20 cellular contexts compared by ENCODE assay signal in the genomic region with DNA sequence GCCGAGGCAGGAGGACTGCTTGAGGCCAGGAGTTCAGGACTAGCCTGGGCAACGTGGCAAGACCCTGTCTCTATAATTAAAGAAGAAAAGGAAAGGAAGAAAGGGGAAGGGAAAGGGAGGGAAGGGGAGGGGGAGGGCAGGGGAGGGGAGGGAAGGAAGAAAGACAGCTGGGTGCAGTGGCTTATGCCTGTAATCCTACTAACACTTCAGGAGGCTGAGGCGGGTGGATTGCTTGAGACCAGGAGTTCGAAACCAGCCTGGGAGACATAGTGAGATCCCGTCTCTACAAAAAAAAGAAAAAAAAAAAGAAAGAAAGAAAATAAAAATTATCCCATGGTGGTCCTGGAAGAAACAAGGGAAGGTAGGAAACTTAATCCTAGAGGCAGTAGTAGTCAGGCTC. TPM values are rescaled to one million over a fixed set of nuclear protein-coding genes. Genes with fewer than 3 reads are reported as not detected.
DNase-seq lines count a peak whose midpoint lies in the region; ATAC-seq and TF ChIP-seq lines count a peak whose summit lies in the region.
"Had no signal": no experiment of that assay in that cellular context is flagged by ENCODE, and none has a peak within 500 bp of the region (broad histone marks: within the 10 kb centered on the region; RNA-seq: fewer than 3 reads in every experiment).

No MANE protein-coding gene starts in this region.

- DNase-seq in activated CD4-positive, alpha-beta T cell treated with anti-CD3 and anti-CD28 coated beads, Interleukin-2, amount 10 ng/mL, durations not matched to agents 24 days and 14 days, result no peak
- no peak for DNase-seq in activated CD4-positive, alpha-beta T cell treated with anti-CD3 and anti-CD28 coated beads for 1 hour
- DNase-seq in osteocyte (ENCODE audit: extremely low spot score, unreplicated experiment) (no peak), ureter (ENCODE audit: low spot score) (no peak), hepatic stellate cell (ENCODE audit: low spot score) (no peak)
- DNase-seq: anterior cingulate cortex, COR-L47, GF-D8, hippocampal formation, Kasumi-1, left cardiac atrium, NCI-H1436 had no signal

- peaks cover 13% of the 10 kb centered on the region; the same call in 1 of the 2 replicates for H3K79me2 ChIP-seq in OCI-LY1 (ENCODE audit: insufficient read depth, low read length)

- no peaks in the 10 kb centered on the region for H3K9me2 ChIP-seq in OCI-LY1 (ENCODE audit: low read depth, low read length)

- TF ChIP-seq CTCF in OCI-LY1 (IDR thresholded peaks at IDR 0.05; ENCODE audit: low read length), result no peak
- TF ChIP-seq CTCF in osteocyte (IDR thresholded peaks at IDR 0.05), result no peak

- H2AFZ ChIP-seq in OCI-LY1 (ENCODE audit: low read length), result no peak overlapping the region

- peaks cover 54% of the 10 kb centered on the region for H3K4me1 Mint-ChIP-seq in activated CD4-positive, alpha-beta T cell treated with anti-CD3 and anti-CD28 coated beads, Interleukin-2, amount 10 ng/mL, durations not matched to agents 24 days and 14 days
- peaks cover 28% of the 10 kb centered on the region for H3K4me1 Mint-ChIP-seq in osteocyte (ENCODE audit: unreplicated experiment)

- H3K27ac ChIP-seq in OCI-LY1 (ENCODE audit: low read depth, low read length, poor library complexity, severe bottlenecking) (peak overlapping the region; percentile 94), angular gyrus (ENCODE audit: low read depth, low read length) (peak overlapping the region; percentile 62)
- H3K27ac ChIP-seq: suprapubic skin had no signal

- H3K4me3 ChIP-seq in OCI-LY1 (ENCODE audit: low read depth, low read length, poor library complexity, severe bottlenecking), result no peak overlapping the region
- H3K4me3 ChIP-seq: A549, suprapubic skin had no signal

- H3K4me1 ChIP-seq in OCI-LY1 (ENCODE audit: insufficient read depth, low read length, severe bottlenecking), result peaks cover 78% of the 10 kb centered on the region

- H3K4me2 ChIP-seq in OCI-LY1 (ENCODE audit: low read length), result no peak overlapping the region
- H3K4me2 ChIP-seq: A549 had no signal

- H3K4me3 Mint-ChIP-seq in activated CD4-positive, alpha-beta T cell treated with anti-CD3 and anti-CD28 coated beads, Interleukin-2, amount 10 ng/mL, durations not matched to agents 24 days and 14 days, result peak overlapping the region; percentile 8
- H3K4me3 Mint-ChIP-seq in osteocyte (ENCODE audit: unreplicated experiment), result no peak overlapping the region

- H3K9ac ChIP-seq in OCI-LY1 (ENCODE audit: low read length), result no peak overlapping the region

- H3K9me3 ChIP-seq in OCI-LY1 (ENCODE audit: low read length), result no peaks in the 10 kb centered on the region
- H3K9me3 ChIP-seq: A549, suprapubic skin had no signal

- no peaks in the 10 kb centered on the region for H4K20me1 ChIP-seq in OCI-LY1 (ENCODE audit: insufficient read depth, low read length)

- peaks cover 73% of the 10 kb centered on the region for H3K36me3 Mint-ChIP-seq in activated CD4-positive, alpha-beta T cell treated with anti-CD3 and anti-CD28 coated beads, Interleukin-2, amount 10 ng/mL, durations not matched to agents 24 days and 14 days (ENCODE audit: low read depth)
- H3K36me3 Mint-ChIP-seq in osteocyte (ENCODE audit: unreplicated experiment), result peaks cover 27% of the 10 kb centered on the region

- no peaks in the 10 kb centered on the region for H3K27me3 ChIP-seq in OCI-LY1 (ENCODE audit: insufficient read depth, low read length)
- H3K27me3 ChIP-seq: suprapubic skin had no signal

- no peak for ATAC-seq in HG03378 (IDR thresholded peaks at IDR 0.05; ENCODE audit: unreplicated experiment)
- ATAC-seq: A549, left cardiac atrium had no signal

- no peaks in the 10 kb centered on the region for H3K9me3 Mint-ChIP-seq in activated CD4-positive, alpha-beta T cell treated with anti-CD3 and anti-CD28 coated beads, Interleukin-2, amount 10 ng/mL, durations not matched to agents 24 days and 14 days
- no peaks in the 10 kb centered on the region for H3K9me3 Mint-ChIP-seq in osteocyte (ENCODE audit: unreplicated experiment)

- no peaks in the 10 kb centered on the region for H3K27me3 Mint-ChIP-seq in activated CD4-positive, alpha-beta T cell treated with anti-CD3 and anti-CD28 coated beads, Interleukin-2, amount 10 ng/mL, durations not matched to agents 24 days and 14 days
- no peaks in the 10 kb centered on the region for H3K27me3 Mint-ChIP-seq in osteocyte (ENCODE audit: unreplicated experiment)

- intact Hi-C loops in activated CD4-positive, alpha-beta T cell treated with anti-CD3 and anti-CD28 coated beads, Interleukin-2, amount 10 ng/mL, durations not matched to agents 24 days and 14 days (cut with micrococcal nuclease), result no loop called here

- peak overlapping the region; percentile 70 for H3K27ac Mint-ChIP-seq in activated CD4-positive, alpha-beta T cell treated with anti-CD3 and anti-CD28 coated beads, Interleukin-2, amount 10 ng/mL, durations not matched to agents 24 days and 14 days
- peak overlapping the region; percentile 64 for H3K27ac Mint-ChIP-seq in osteocyte (ENCODE audit: unreplicated experiment)

- peaks cover 32% of the 10 kb centered on the region; the same call in 1 of the 2 replicates for H3K36me3 ChIP-seq in OCI-LY1 (ENCODE audit: insufficient read depth, low read length)

- H3F3A ChIP-seq in OCI-LY1 (ENCODE audit: insufficient read depth, low read length), result peaks cover 9% of the 10 kb centered on the region

RNA-seq across cellular contexts. Expression of a gene that starts 33.5 kb away (rescaled TPM):
- total RNA-seq in activated CD4-positive, alpha-beta T cell treated with anti-CD3 and anti-CD28 coated beads, Interleukin-2, amount 10 ng/mL, durations not matched to agents 24 days and 14 days, result 379 and 381 TPM in 2 replicates
- 67.0 and 69.4 TPM in 2 replicates for total RNA-seq in osteocyte
- 91.4 TPM for total RNA-seq in ureter

RNA-seq across cellular contexts. Expression of a gene that starts 49.9 kb away (rescaled TPM):
- 60.1 and 61.3 TPM in 2 replicates for total RNA-seq in activated CD4-positive, alpha-beta T cell treated with anti-CD3 and anti-CD28 coated beads, Interleukin-2, amount 10 ng/mL, durations not matched to agents 24 days and 14 days
- 22.6 and 25.5 TPM in 2 replicates for total RNA-seq in osteocyte
- total RNA-seq in ureter, result 0.81 TPM

RNA-seq across cellular contexts. Expression of a gene that starts 51.4 kb away (rescaled TPM):
- not detected in 2 replicates for total RNA-seq in activated CD4-positive, alpha-beta T cell treated with anti-CD3 and anti-CD28 coated beads, Interleukin-2, amount 10 ng/mL, durations not matched to agents 24 days and 14 days
- total RNA-seq in osteocyte (not detected in 2 replicates), ureter (4.0 TPM)
- total RNA-seq: dermis microvascular lymphatic vessel endothelial cell, myocyte, SK-MEL-5 had no signal

Comparison
In these comparisons a context has a peak if more than half of its experiments do, and no peak if none do; other contexts are left out.
1. RNA of a gene that starts 49.9 kb away (total RNA-seq): 60.1 to 61.3 TPM in activated CD4-positive, alpha-beta T cell treated with anti-CD3 and anti-CD28 coated beads, Interleukin-2, amount 10 ng/mL, durations not matched to agents 24 days and 14 days and 22.6 to 25.5 TPM in osteocyte; 0.81 TPM in ureter (single experiment); every median in the first group is over 10 times any median in the second.